25 cellular contexts compared by ENCODE assay signal in the genomic region with DNA sequence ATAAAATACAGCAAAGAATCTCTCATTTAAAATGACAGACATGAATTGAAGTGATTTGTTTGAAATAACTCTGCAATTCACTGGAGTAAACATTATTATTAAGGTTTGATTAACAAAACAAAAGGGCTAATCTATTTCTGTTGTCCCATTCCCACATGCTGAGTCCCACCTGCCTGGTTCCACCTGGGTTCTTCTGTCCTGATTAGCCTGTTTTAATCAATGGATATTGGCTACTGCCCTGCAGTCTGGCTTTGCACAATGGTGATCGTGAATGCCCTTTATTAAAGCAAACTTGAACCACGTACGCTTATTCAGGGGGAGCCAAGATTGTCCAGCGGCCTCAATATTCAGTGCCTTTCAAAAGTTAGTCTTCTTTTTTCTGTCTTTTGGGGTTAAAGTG.
"Had no signal": no experiment of that assay in that cellular context is flagged by ENCODE, and none has a peak within 500 bp of the region (broad histone marks: within the 10 kb centered on the region; RNA-seq: fewer than 3 reads in every experiment).

No MANE protein-coding gene starts in this region.

- H3K27ac ChIP-seq: breast epithelium, pancreas, psoas muscle, right atrium auricular region, uterus had no signal

- ATAC-seq: left cardiac atrium; left ventricle myocardium superior; pancreas; psoas muscle; stimulated activated memory B cell treated with anti-CD40 and anti-IgM and Interleukin-4, amounts not matched to agents 10 μg/mL and 1 μg/mL and 100 μg/mL, for 72 hours; stimulated activated naive CD8-positive, alpha-beta T cell treated with anti-CD3 and anti-CD28 coated beads, Interleukin-15, amount 100 ng/mL, for 72 hours had no signal

- H3K4me3 ChIP-seq: breast epithelium, pancreas, psoas muscle, right atrium auricular region, smooth muscle cell, uterus had no signal

- H3K9me3 ChIP-seq: pancreas, psoas muscle, uterus had no signal

- H3K4me1 ChIP-seq: breast epithelium, pancreas, psoas muscle, right atrium auricular region, uterus had no signal

- H3K4me2 ChIP-seq: smooth muscle cell had no signal

- H3K27me3 ChIP-seq: breast epithelium, pancreas, right atrium auricular region, uterus had no signal

- DNase-seq: activated CD4-positive, alpha-beta memory T cell treated with anti-CD3 and anti-CD28 coated beads for 36 hours; activated CD4-positive, alpha-beta T cell treated with anti-CD3 and anti-CD28 coated beads for 4 hours; activated CD8-positive, alpha-beta memory T cell treated with anti-CD3 and anti-CD28 coated beads, Interleukin-2, amount 50 U/mL, for 48 hours; activated gamma-delta T cell; activated naive CD4-positive, alpha-beta T cell treated with anti-CD3 and anti-CD28 coated beads, Interleukin-2, amount 10 ng/mL, durations not matched to agents 7 days and 5 days; activated naive CD8-positive, alpha-beta T cell treated with anti-CD3 and anti-CD28 coated beads, Interleukin-2, amount 10 ng/mL, durations not matched to agents 7 days and 5 days; activated T-cell treated with anti-CD3 and anti-CD28 coated beads, Interleukin-2, amount 50 U/mL, for 24 hours; amniotic stem cell; effector CD8-positive, alpha-beta T cell; left cardiac atrium; left ventricle myocardium superior; mammary epithelial cell; nephron progenitor cell; pancreas; psoas muscle; stimulated activated CD4-positive, alpha-beta T cell treated with anti-CD3 and anti-CD28 coated beads, Interleukin-1b, Interleukin-23, amount 100 ng/mL, for 48 hours; stimulated activated CD4-positive, alpha-beta T cell treated with anti-CD3 and anti-CD28 coated beads, Interleukin-4, amount 100 ng/mL, for 4 hours; stimulated activated CD8-positive, alpha-beta memory T cell treated with anti-CD3 and anti-CD28 coated beads, Interleukin-4, amount 100 ng/mL, for 48 hours; stimulated activated naive CD8-positive, alpha-beta T cell treated with anti-CD3 and anti-CD28 coated beads, Interleukin-15, amount 100 ng/mL, for 72 hours; substantia nigra; uterus had no signal

- H3K36me3 ChIP-seq: breast epithelium, pancreas, right atrium auricular region, uterus had no signal
